ENCODE assay signal across 1 cellular context in genomic region chr7:50339990-50340500, GRCh38.
TF ChIP-seq lines count a peak whose summit lies in the region.

No MANE protein-coding gene starts in this region.

TF ChIP-seq in K562, 482 proteins besides CTCF, POLR2A, EP300 and RAD21 (continued from another document):
- TF ChIP-seq, protein P1, sequence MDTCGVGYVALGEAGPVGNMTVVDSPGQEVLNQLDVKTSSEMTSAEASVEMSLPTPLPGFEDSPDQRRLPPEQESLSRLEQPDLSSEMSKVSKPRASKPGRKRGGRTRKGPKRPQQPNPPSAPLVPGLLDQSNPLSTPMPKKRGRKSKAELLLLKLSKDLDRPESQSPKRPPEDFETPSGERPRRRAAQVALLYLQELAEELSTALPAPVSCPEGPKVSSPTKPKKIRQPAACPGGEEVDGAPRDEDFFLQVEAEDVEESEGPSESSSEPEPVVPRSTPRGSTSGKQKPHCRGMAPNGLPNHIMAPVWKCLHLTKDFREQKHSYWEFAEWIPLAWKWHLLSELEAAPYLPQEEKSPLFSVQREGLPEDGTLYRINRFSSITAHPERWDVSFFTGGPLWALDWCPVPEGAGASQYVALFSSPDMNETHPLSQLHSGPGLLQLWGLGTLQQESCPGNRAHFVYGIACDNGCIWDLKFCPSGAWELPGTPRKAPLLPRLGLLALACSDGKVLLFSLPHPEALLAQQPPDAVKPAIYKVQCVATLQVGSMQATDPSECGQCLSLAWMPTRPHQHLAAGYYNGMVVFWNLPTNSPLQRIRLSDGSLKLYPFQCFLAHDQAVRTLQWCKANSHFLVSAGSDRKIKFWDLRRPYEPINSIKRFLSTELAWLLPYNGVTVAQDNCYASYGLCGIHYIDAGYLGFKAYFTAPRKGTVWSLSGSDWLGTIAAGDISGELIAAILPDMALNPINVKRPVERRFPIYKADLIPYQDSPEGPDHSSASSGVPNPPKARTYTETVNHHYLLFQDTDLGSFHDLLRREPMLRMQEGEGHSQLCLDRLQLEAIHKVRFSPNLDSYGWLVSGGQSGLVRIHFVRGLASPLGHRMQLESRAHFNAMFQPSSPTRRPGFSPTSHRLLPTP (IDR thresholded peaks at IDR 0.05; ENCODE audit: borderline replicate concordance, extremely low read depth, insufficient read length), result no peak
- TF ChIP-seq MECOM (CRISPR knock-in tag; IDR thresholded peaks at IDR 0.05), result no peak
- TF ChIP-seq ZNF23 (CRISPR knock-in tag; IDR thresholded peaks at IDR 0.05), result no peak
- TF ChIP-seq DPF2 (IDR thresholded peaks at IDR 0.05), result peak; percentile 77
- 0 out of 2 replicates have a peak, but pooled peaks have one; percentile 12 for TF ChIP-seq ZNF449 (CRISPR knock-in tag; IDR thresholded peaks at IDR 0.05)
- no peak for TF ChIP-seq BRD4 (IDR thresholded peaks at IDR 0.05)
- peak; percentile 38; the same call in 1 of the 2 replicates for TF ChIP-seq ZFX (CRISPR knock-in tag; IDR thresholded peaks at IDR 0.05)
- 0 out of 2 replicates have a peak, but pooled peaks have one; percentile 24 for TF ChIP-seq ELF2 (CRISPR knock-in tag; IDR thresholded peaks at IDR 0.05)
- TF ChIP-seq NUFIP1 (IDR thresholded peaks at IDR 0.05; ENCODE audit: partially characterized antibody), result no peak
- TF ChIP-seq NBN (IDR thresholded peaks at IDR 0.05; ENCODE audit: low read depth), result peak; percentile 65; the same call in 1 of the 2 replicates
- TF ChIP-seq ATF7 (IDR thresholded peaks at IDR 0.05), result peak; percentile 36; the same call in 1 of the 2 replicates
- peak; percentile 35; the same call in 1 of the 2 replicates for TF ChIP-seq STAT5A (IDR thresholded peaks at IDR 0.05; ENCODE audit: borderline replicate concordance, low read length)
